Comparison of ENCODE assay signal across 25 cellular contexts in genomic region chr17:49595328-49595727, GRCh38. TPM values are rescaled to one million over a fixed set of nuclear protein-coding genes. Genes with fewer than 3 reads are reported as not detected.
"Had no signal": no experiment of that assay in that cellular context is flagged by ENCODE, and none has a peak within 500 bp of the region (broad histone marks: within the 10 kb centered on the region; RNA-seq: fewer than 3 reads in every experiment).

No MANE protein-coding gene starts in this region.

- ATAC-seq: effector memory CD8-positive, alpha-beta T cell; foreskin keratinocyte; gastroesophageal sphincter; left cardiac atrium; left lung; lower lobe of right lung; mucosa of descending colon had no signal

- H2AFZ ChIP-seq: hepatocyte had no signal

- H3K27me3 ChIP-seq: dorsolateral prefrontal cortex, esophagus muscularis mucosa, foreskin keratinocyte, gastroesophageal sphincter, heart left ventricle, hepatocyte, left lung had no signal

- FAIRE-seq: colon, endometrium, endothelial cell of umbilical vein, frontal cortex, keratinocyte had no signal

- H3K4me1 ChIP-seq: foreskin keratinocyte had no signal

- H3K4me3 ChIP-seq: coronary artery, dorsolateral prefrontal cortex, esophagus muscularis mucosa, gastroesophageal sphincter, heart left ventricle, hepatocyte, left lung, lower lobe of right lung, mucosa of descending colon had no signal

- H3K27ac ChIP-seq: coronary artery, esophagus muscularis mucosa, foreskin keratinocyte, lower lobe of right lung had no signal

- DNase-seq: dorsolateral prefrontal cortex; effector CD4-positive, alpha-beta T cell; effector memory CD8-positive, alpha-beta T cell; endodermal cell; foreskin keratinocyte; heart left ventricle; hypothalamus; immature natural killer cell; left cardiac atrium; left lung; left ventricle myocardium superior; lower lobe of right lung; mesenchymal stem cell; mucosa of descending colon had no signal

- H3K4me2 ChIP-seq: hepatocyte had no signal

- H3K79me2 ChIP-seq: hepatocyte had no signal

- H3K9me3 ChIP-seq: esophagus muscularis mucosa, gastroesophageal sphincter, heart left ventricle, left lung, lower lobe of right lung, mucosa of descending colon had no signal

RNA-seq across cellular contexts. Expression of gene NXPH3, which starts 19.7 kb away (rescaled TPM):
- total RNA-seq: kidney epithelial cell, myocyte had no signal
- polyA plus RNA-seq: immature natural killer cell had no signal
